8 cellular contexts compared by ENCODE assay signal in the genomic region with DNA sequence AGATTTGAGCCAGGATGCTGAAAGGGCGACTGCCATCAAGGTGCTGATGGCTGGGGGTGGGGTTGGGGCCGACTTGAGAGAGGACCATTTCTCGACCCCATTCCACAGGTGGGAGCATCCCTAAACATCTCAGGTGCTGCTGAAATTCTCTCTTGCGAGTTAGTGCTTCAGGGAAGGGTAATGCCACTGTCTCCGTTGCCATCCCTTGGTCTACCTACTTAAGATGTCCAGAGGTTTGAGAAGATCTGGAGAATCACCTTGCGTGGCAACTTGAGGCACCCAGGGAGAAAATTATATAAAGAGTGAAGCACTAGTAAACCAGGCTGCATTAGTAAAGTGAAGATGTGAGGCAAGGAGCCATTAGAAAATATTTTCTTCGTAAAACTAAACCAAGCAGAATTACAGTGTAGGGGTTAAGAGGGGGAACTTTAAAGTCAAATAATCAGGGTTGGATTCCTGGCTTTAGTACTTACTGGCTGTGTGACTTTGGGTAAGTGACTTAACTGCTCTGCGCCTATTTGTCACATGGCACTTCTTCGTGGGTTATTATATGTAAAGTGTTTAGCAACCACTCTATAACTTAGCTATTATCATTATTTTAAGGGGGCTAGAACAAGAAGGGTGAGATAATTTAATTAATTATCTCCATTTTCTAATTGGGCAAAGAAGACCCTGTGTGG. TPM values are rescaled to one million over a fixed set of nuclear protein-coding genes. Genes with fewer than 3 reads are reported as not detected.
DNase-seq lines count a peak whose midpoint lies in the region; ATAC-seq and TF ChIP-seq lines count a peak whose summit lies in the region.

No MANE protein-coding gene starts in this region.

- H3K9ac ChIP-seq in GM23248, result peak overlapping the region; percentile 76

- H3K27me3 ChIP-seq in GM23248 (replicated peaks; ENCODE audit: insufficient read depth) (peaks cover under 1% of the 10 kb centered on the region; the same call in 1 of the 2 replicates), right cardiac atrium (ENCODE audit: control insufficient read depth, insufficient read depth) (no peaks in the 10 kb centered on the region)

- TF ChIP-seq CTCF in WI38 (IDR thresholded peaks at IDR 0.05; ENCODE audit: low read depth, low read length), result no peak

- H3K79me2 ChIP-seq in GM23248 (ENCODE audit: insufficient read depth), result peaks cover 30% of the 10 kb centered on the region

- intact Hi-C loops in right cardiac atrium (cut with DNase I), result loop anchor here in 1 of 4 donors (10.0 kb wide), 2 partner anchors 139 to 219 kb away; no protein-coding TSS in a partner anchor

- H3K9me3 ChIP-seq in GM23248 (ENCODE audit: low read depth) (no peaks in the 10 kb centered on the region), right cardiac atrium (ENCODE audit: control insufficient read depth, low read length) (no peaks in the 10 kb centered on the region)

- peak overlapping the region; percentile 92 for H2AFZ ChIP-seq in GM23248

- in situ Hi-C loops in GM23248 (cut with MboI), result loop anchor here (10.0 kb wide), 1 partner anchor 209 kb away; no protein-coding TSS in a partner anchor

- H4K20me1 ChIP-seq in GM23248 (ENCODE audit: insufficient read depth), result no peaks in the 10 kb centered on the region; the same call in 1 of the 2 replicates

- peaks cover 25% of the 10 kb centered on the region for H3K4me1 ChIP-seq in GM23248 (ENCODE audit: insufficient read depth)
- peaks cover 12% of the 10 kb centered on the region for H3K4me1 ChIP-seq in right cardiac atrium (ENCODE audit: control insufficient read depth, insufficient read depth, low read length)

- H3K9me2 ChIP-seq in GM23248 (ENCODE audit: insufficient read depth), result no peaks in the 10 kb centered on the region

- H3K4me3 ChIP-seq in GM23248, result peak overlapping the region; percentile 88
- peak overlapping the region; percentile 82 for H3K4me3 ChIP-seq in WI38 (ENCODE audit: low read depth, low read length)
- peak overlapping the region; percentile 64 for H3K4me3 ChIP-seq in right cardiac atrium (ENCODE audit: low read length)
- peak overlapping the region; percentile 60 to 89 (median 81) for H3K4me3 ChIP-seq in skin epidermis

- H3F3A ChIP-seq in GM23248 (ENCODE audit: insufficient read depth), result peaks cover 27% of the 10 kb centered on the region

- DNase-seq in GM23248, result no peak
- no peak for DNase-seq in right cardiac atrium
- no peak for DNase-seq in NCI-H1048 (lab: John Stamatoyannopoulos, UW)
- no peak for DNase-seq in DMS114 treated with DMSO at 0.1 percent for 48 hours (lab: John Stamatoyannopoulos, UW; ENCODE audit: unreplicated experiment)
- DNase-seq in H4 (ENCODE audit: low spot score), result no peak

- ATAC-seq in right cardiac atrium (no peak), GM21576 (IDR thresholded peaks at IDR 0.05; ENCODE audit: unreplicated experiment) (no peak)

- H3K27ac ChIP-seq in GM23248 (peak overlapping the region; percentile 19; the same call in 1 of the 2 replicates), right cardiac atrium (ENCODE audit: low read length) (peak overlapping the region; percentile 46), skin epidermis (peak overlapping the region in 20 of 21 experiments; percentile 59 to 95 (median 88))

- WGBS in GM23248 (ENCODE audit: low coverage in 1 of 2, low lambda C conversion rate in 2 of 2, missing lambda C conversion rate in 2 of 2), 2 experiments, result 63 to 65% methylated on average over 9 of the region's 9 CpGs
- 52% methylated on average over 9 of the region's 9 CpGs for WGBS in right cardiac atrium

- peak overlapping the region; percentile 91 for H3K4me2 ChIP-seq in GM23248 (ENCODE audit: unreplicated experiment)

- no peaks in the 10 kb centered on the region for H3K36me3 ChIP-seq in GM23248 (ENCODE audit: low read depth)

RNA-seq across cellular contexts. Expression of a gene that starts 0.7 kb away (rescaled TPM):
- total RNA-seq in GM23248 (2014; rRNA removed; shearing (Covaris generic)), result 62.3 and 77.7 TPM in 2 replicates
- polyA plus RNA-seq in GM23248 (2016; fragmentation: Nextera tagmentation; extraction: Ambion mirVana) (42.9 and 43.1 TPM in 2 replicates), right cardiac atrium (21.2 TPM)
- total RNA-seq in right cardiac atrium, result 10 to 100 TPM; 17.9 to 23.6 (median 20.6) TPM
- total RNA-seq in H4 (2014; rRNA removed; shearing (Covaris generic)), result 1.9 and 5.4 TPM in 2 replicates

Comparison
In these comparisons a context has a peak if more than half of its experiments do, and no peak if none do; other contexts are left out.
1. H3K27ac ChIP-seq: peak in every context shown above with its lines; median percentile 88 in skin epidermis; 46 in right cardiac atrium; 19 in GM23248.